In the genomic region with DNA sequence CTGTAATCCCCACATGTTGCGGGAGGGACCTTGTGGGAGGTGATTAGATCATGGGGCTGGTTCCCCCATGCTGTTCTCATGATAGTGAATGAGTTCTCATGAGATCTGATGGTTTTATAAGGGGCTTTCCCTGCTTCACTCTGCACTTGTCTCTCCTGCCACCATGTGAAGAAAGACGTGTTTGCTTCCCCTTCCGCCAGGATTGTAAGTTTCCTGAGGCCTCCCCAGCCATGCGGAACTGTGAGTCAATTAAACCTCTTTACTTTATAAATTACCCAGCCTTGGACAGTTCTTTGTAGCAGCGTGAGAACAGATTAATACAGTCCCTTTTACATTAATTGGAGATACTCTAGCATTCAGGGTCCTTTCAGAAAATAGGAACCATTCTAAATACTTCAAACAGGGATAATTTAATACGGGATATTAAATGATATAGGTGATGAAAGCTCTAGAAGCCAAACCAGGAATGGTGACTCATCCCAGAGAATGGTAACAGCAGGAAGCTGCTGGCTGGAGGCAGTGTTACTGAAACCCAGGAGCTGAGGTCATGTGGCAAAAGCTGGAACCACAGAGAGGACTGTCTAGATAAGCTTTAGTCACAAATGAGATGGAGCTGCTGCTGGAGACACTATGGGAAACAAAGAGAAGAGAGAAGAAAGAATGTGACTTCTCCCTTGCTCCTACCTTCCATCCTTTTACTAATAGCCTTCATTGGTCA, we compare ENCODE assay signal across 11 cellular contexts. TPM values are rescaled to one million over a fixed set of nuclear protein-coding genes. Genes with fewer than 3 reads are reported as not detected.
DNase-seq lines count a peak whose midpoint lies in the region; ATAC-seq and TF ChIP-seq lines count a peak whose summit lies in the region.
"Had no signal": no experiment of that assay in that cellular context is flagged by ENCODE, and none has a peak within 500 bp of the region (broad histone marks: within the 10 kb centered on the region; RNA-seq: fewer than 3 reads in every experiment).

No MANE protein-coding gene starts in this region.

- no peaks in the 10 kb centered on the region for H3K27me3 ChIP-seq in BE2C
- H3K27me3 ChIP-seq: vagina had no signal

- H3K9me3 ChIP-seq in BE2C, result no peaks in the 10 kb centered on the region
- H3K9me3 ChIP-seq: vagina had no signal

- no peaks in the 10 kb centered on the region for H3K36me3 ChIP-seq in BE2C
- H3K36me3 ChIP-seq: vagina had no signal

- no peak for TF ChIP-seq RAD21 in Ishikawa (IDR thresholded peaks at IDR 0.05; ENCODE audit: low read depth)

- peaks cover 5% of the 10 kb centered on the region; the same call in 1 of the 2 replicates for H3K4me1 ChIP-seq in BE2C
- H3K4me1 ChIP-seq: vagina had no signal

- ATAC-seq in GM18502 (IDR thresholded peaks at IDR 0.05; ENCODE audit: poor library complexity, unreplicated experiment), result no peak
- ATAC-seq: activated naive CD8-positive, alpha-beta T cell treated with anti-CD3 and anti-CD28 coated beads, Interleukin-2, amount 50 U/mL, for 24 hours had no signal

- in situ Hi-C loops in astrocyte of the spinal cord (cut with HindIII; ENCODE audit: low sequenced_read_pairs), result no loop called here

- TF ChIP-seq CTCF in BE2C (IDR thresholded peaks at IDR 0.05; ENCODE audit: low read depth, low read length), result no peak
- TF ChIP-seq CTCF in astrocyte of the spinal cord (IDR thresholded peaks at IDR 0.05; ENCODE audit: low read depth, low read length), result no peak

- H3K4me3 ChIP-seq in BE2C (ENCODE audit: low read depth, low read length) (no peak overlapping the region), astrocyte of the spinal cord (ENCODE audit: low read depth, low read length) (no peak overlapping the region)
- H3K4me3 ChIP-seq: vagina had no signal

- peak; percentile 63 for DNase-seq in BE2C
- DNase-seq in astrocyte of the spinal cord (ENCODE audit: low read depth, low spot score), result peak; percentile 92
- peak; percentile 15 for DNase-seq in kidney glomerular epithelial cell (lab: John Stamatoyannopoulos, UW)
- DNase-seq in NCI-H187 treated with DMSO at 0.1 percent for 48 hours (lab: John Stamatoyannopoulos, UW), result no peak
- no peak for DNase-seq in NCI-H1105 (lab: John Stamatoyannopoulos, UW)
- no peak for DNase-seq in NCI-H510A treated with DMSO at 0.1 percent for 48 hours (lab: John Stamatoyannopoulos, UW)
- DNase-seq: activated naive CD8-positive, alpha-beta T cell treated with anti-CD3 and anti-CD28 coated beads, Interleukin-2, amount 50 U/mL, for 24 hours; left cardiac atrium had no signal

- no peak for TF ChIP-seq EP300 in Ishikawa (IDR thresholded peaks at IDR 0.05; ENCODE audit: borderline replicate concordance)

TF ChIP-seq in Ishikawa, 13 proteins besides CTCF, POLR2A, EP300 and RAD21:
- TF ChIP-seq, protein P1, sequence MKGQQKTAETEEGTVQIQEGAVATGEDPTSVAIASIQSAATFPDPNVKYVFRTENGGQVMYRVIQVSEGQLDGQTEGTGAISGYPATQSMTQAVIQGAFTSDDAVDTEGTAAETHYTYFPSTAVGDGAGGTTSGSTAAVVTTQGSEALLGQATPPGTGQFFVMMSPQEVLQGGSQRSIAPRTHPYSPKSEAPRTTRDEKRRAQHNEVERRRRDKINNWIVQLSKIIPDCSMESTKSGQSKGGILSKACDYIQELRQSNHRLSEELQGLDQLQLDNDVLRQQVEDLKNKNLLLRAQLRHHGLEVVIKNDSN (IDR thresholded peaks at IDR 0.05), result peak; percentile 33; the same call in 1 of the 2 replicates
- TF ChIP-seq NFIC (IDR thresholded peaks at IDR 0.05), result no peak
- TF ChIP-seq, protein P2, sequence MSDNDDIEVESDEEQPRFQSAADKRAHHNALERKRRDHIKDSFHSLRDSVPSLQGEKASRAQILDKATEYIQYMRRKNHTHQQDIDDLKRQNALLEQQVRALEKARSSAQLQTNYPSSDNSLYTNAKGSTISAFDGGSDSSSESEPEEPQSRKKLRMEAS (IDR thresholded peaks at IDR 0.05), result no peak

RNA-seq across cellular contexts. Expression of a gene that starts 57.3 kb away (rescaled TPM):
- 5.7 TPM for polyA plus RNA-seq in BE2C (2012; ENCODE audit: insufficient read depth, insufficient read length, low read depth)

RNA-seq across cellular contexts. Expression of a gene that starts 57.4 kb away (rescaled TPM):
- 21.3 TPM for polyA plus RNA-seq in BE2C (2012; ENCODE audit: insufficient read depth, insufficient read length, low read depth)

Comparison
In these comparisons a context has a peak if more than half of its experiments do, and no peak if none do; other contexts are left out.
1. DNase-seq: peak in BE2C (single experiment), astrocyte of the spinal cord (single experiment) and kidney glomerular epithelial cell (single experiment); none in NCI-H187 treated with DMSO at 0.1 percent for 48 hours (single experiment), NCI-H1105 (single experiment) and NCI-H510A treated with DMSO at 0.1 percent for 48 hours (single experiment).